ENCODE assay signal across 1 cellular context in genomic region chr15:56532766-56533455, GRCh38.
TF ChIP-seq lines count a peak whose summit lies in the region.

No MANE protein-coding gene starts in this region.

TF ChIP-seq in SK-N-SH treated with all-trans-retinoic acid at 6 μM for 48 hours, 23 proteins besides CTCF, POLR2A, EP300 and RAD21 (continued from another document):
- TF ChIP-seq ZNF70 (CRISPR knock-in tag; IDR thresholded peaks at IDR 0.05): no peak
- TF ChIP-seq ZC3H10 (CRISPR knock-in tag; IDR thresholded peaks at IDR 0.05): no peak
- no peak for TF ChIP-seq TCF4 (CRISPR knock-in tag; IDR thresholded peaks at IDR 0.05; ENCODE audit: borderline replicate concordance)
- no peak for TF ChIP-seq ESRRG (CRISPR knock-in tag; IDR thresholded peaks at IDR 0.05)
- no peak for TF ChIP-seq ARNTL (CRISPR knock-in tag; IDR thresholded peaks at IDR 0.05; ENCODE audit: borderline replicate concordance, low read depth)
- no peak for TF ChIP-seq SNAI2 (CRISPR knock-in tag; IDR thresholded peaks at IDR 0.05)
- TF ChIP-seq ZFP30 (CRISPR knock-in tag; IDR thresholded peaks at IDR 0.05): no peak
- TF ChIP-seq PATZ1 (CRISPR knock-in tag; IDR thresholded peaks at IDR 0.05; ENCODE audit: borderline replicate concordance): no peak
- no peak for TF ChIP-seq POU6F1 (CRISPR knock-in tag; IDR thresholded peaks at IDR 0.05; ENCODE audit: borderline replicate concordance, low read depth)
- TF ChIP-seq RARB (CRISPR knock-in tag; IDR thresholded peaks at IDR 0.05): no peak
